22 cellular contexts compared by ENCODE assay signal in the genomic region with DNA sequence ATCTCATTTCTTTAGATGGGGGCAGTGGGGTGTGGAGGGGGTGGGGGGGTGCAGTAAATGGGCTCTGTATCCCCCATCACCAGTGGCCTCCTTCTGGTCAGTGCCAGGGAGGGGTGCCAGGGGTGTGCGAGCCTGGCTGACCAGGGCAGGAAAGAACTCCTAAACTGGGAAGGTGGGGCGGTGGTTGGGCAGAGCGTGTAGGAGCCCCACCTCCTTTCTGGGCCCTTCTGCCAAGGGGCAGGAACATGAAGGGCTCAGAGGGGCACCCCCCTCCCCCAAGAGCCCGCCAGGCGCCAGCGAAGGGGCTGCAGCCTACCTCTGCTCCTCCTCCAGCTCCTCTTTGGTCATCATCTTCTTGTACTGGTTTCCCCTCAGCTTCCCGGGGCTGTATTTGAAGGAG. TPM values are rescaled to one million over a fixed set of nuclear protein-coding genes. Genes with fewer than 3 reads are reported as not detected.
"Had no signal": no experiment of that assay in that cellular context is flagged by ENCODE, and none has a peak within 500 bp of the region (broad histone marks: within the 10 kb centered on the region; RNA-seq: fewer than 3 reads in every experiment).

No MANE protein-coding gene starts in this region.

- H3K27me3 ChIP-seq: suprapubic skin had no signal

- H3K9me3 ChIP-seq: suprapubic skin had no signal

- ATAC-seq: activated CD8-positive, alpha-beta T cell treated with anti-CD3 and anti-CD28 coated beads, Interleukin-2, amount 10 ng/mL, durations not matched to agents 7 days and 5 days; activated naive CD8-positive, alpha-beta T cell treated with anti-CD3 and anti-CD28 coated beads, Interleukin-2, amount 50 U/mL, for 24 hours; left lobe of liver; natural killer cell; stimulated activated effector memory CD8-positive, alpha-beta T cell treated with anti-CD3 and anti-CD28 coated beads, Interleukin-12 subunit alpha, Interleukin-12 subunit beta, amount 100 ng/mL, for 72 hours; stimulated activated naive CD8-positive, alpha-beta T cell treated with anti-CD3 and anti-CD28 coated beads, Interleukin-15, amount 100 ng/mL, for 72 hours had no signal

- H3K27ac ChIP-seq: suprapubic skin had no signal

- H3K4me3 ChIP-seq: suprapubic skin had no signal

- DNase-seq: activated CD4-positive, alpha-beta T cell treated with anti-CD3 and anti-CD28 coated beads for 1 hour; activated CD4-positive, alpha-beta T cell treated with anti-CD3 and anti-CD28 coated beads, Interleukin-2, amount 50 U/mL, for 1 hour; activated CD8-positive, alpha-beta T cell treated with anti-CD3 and anti-CD28 coated beads, Interleukin-2, amount 10 ng/mL, durations not matched to agents 7 days and 5 days; activated gamma-delta T cell; activated naive CD4-positive, alpha-beta T cell treated with anti-CD3 and anti-CD28 coated beads, Interleukin-2, amount 50 U/mL, for 16 hours; activated naive CD8-positive, alpha-beta T cell treated with anti-CD3 and anti-CD28 coated beads, Interleukin-2, amount 50 U/mL, for 24 hours; caudate nucleus; dermis blood vessel endothelial cell; effector CD8-positive, alpha-beta T cell; erythroblast; foreskin melanocyte; islet precursor cell; natural killer cell; retina; stimulated activated CD4-positive, alpha-beta T cell treated with anti-CD3 and anti-CD28 coated beads, Interleukin-2, amount 100 ng/mL, for 24 hours; stimulated activated naive CD8-positive, alpha-beta T cell treated with anti-CD3 and anti-CD28 coated beads, Interleukin-15, amount 100 ng/mL, for 72 hours; T-helper 1 cell; T-helper 9 cell had no signal

RNA-seq across cellular contexts. Expression of gene ST6GALNAC1, which starts 41.2 kb away (rescaled TPM):
- total RNA-seq: activated CD8-positive, alpha-beta T cell treated with anti-CD3 and anti-CD28 coated beads, Interleukin-2, amount 10 ng/mL, durations not matched to agents 7 days and 5 days; dermis blood vessel endothelial cell; lung microvascular endothelial cell had no signal
